8 cellular contexts compared by ENCODE assay signal in the genomic region with DNA sequence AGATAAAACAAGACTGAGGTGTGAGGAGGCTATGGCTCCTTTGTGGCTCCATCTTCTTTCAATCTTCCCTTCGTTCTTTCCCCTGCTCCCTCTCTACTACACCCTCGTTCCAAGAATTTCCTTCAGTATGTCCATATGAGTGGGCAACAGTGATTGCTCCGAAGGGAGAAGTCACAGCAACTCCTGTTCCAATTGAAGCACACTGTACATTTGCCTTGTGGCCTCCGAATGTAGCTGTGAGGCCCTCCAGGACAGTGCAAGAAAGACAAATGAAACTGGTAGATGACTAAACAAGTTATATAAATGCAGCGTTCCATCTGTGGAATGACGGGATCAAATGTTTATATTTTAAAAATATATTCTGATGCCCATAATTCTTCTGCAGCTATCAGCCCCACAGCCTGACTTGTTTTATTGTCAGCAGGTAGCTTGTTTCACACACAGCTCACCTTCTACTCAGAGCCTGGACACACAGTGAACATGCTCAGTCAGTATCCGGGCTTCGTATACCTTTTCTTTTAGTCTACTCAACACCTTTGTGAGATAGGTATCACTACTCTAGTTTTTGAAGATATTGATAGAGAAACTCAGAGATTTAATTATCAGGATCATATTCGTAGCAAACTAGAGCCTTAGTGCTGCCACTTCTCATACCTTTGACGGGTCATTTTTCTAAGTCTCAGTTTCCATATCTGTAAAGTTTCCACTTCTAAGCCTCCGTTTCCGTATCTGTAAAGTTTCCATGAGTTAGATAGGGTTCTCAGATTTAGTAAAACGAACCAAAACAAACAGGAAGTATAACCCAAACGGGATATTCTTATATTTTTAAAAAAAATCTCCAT. TPM values are rescaled to one million over a fixed set of nuclear protein-coding genes. Genes with fewer than 3 reads are reported as not detected.
DNase-seq lines count a peak whose midpoint lies in the region; ATAC-seq and TF ChIP-seq lines count a peak whose summit lies in the region.

No MANE protein-coding gene starts in this region.

- TF ChIP-seq CTCF in liver (IDR thresholded peaks at IDR 0.05; ENCODE audit: low read depth, low read length, missing input control) = no peak
- TF ChIP-seq CTCF in upper lobe of left lung (IDR thresholded peaks at IDR 0.05) = no peak

- TF ChIP-seq POLR2A in upper lobe of left lung (IDR thresholded peaks at IDR 0.05) = no peak

- H4K20me1 ChIP-seq in BLaER1 treated with 17β-estradiol and CSF1 and Interleukin-3, amounts not matched to agents 10 nM and 100 nM = peaks cover 0 to 18% (median 10%) of the 10 kb centered on the region in 11 experiments; a peak in 8 of 22 replicates

- H3K4me1 ChIP-seq in BLaER1 treated with 17β-estradiol and CSF1 and Interleukin-3, amounts not matched to agents 10 nM and 100 nM = peaks cover 18 to 34% (median 28%) of the 10 kb centered on the region in 10 experiments
- H3K4me1 ChIP-seq in liver (ENCODE audit: control insufficient read depth in 4 of 4, insufficient read depth in 4 of 4, low read length in 3 of 4) (peaks cover 7 to 26% (median 16%) of the 10 kb centered on the region in 4 donors), upper lobe of left lung (peaks cover 0 to 16% (median 6%) of the 10 kb centered on the region in 4 donors)

- H3K4me3 ChIP-seq in BLaER1 treated with 17β-estradiol and CSF1 and Interleukin-3, amounts not matched to agents 10 nM and 100 nM = peak overlapping the region; percentile 46 to 96 (median 60)
- H3K4me3 ChIP-seq in liver (ENCODE audit: low read depth in 1 of 3, low read length in 3 of 3) (peak overlapping the region; percentile 52 to 94 (median 87)), upper lobe of left lung (peak overlapping the region in 3 of 4 donors; percentile 79 to 95 (median 81))

- WGBS in liver = 71% methylated on average over 14 of the region's 14 CpGs
- WGBS in upper lobe of left lung, 2 donors = 64% methylated on average over 14 of the region's 14 CpGs

- peaks cover 26% of the 10 kb centered on the region for H3K4me1 Mint-ChIP-seq in activated CD4-positive, alpha-beta memory T cell treated with anti-CD3 and anti-CD28 coated beads, Interleukin-2, amount 10 ng/mL, durations not matched to agents 7 days and 5 days

- H3K9me3 Mint-ChIP-seq in activated CD4-positive, alpha-beta memory T cell treated with anti-CD3 and anti-CD28 coated beads, Interleukin-2, amount 10 ng/mL, durations not matched to agents 7 days and 5 days = peaks cover 10% of the 10 kb centered on the region

- no peaks in the 10 kb centered on the region for H3K36me3 ChIP-seq in BLaER1 treated with 17β-estradiol and CSF1 and Interleukin-3, amounts not matched to agents 10 nM and 100 nM
- H3K36me3 ChIP-seq in liver (ENCODE audit: control insufficient read depth in 4 of 4, insufficient read depth in 3 of 4, low read depth in 1 of 4, low read length in 3 of 4) = no peaks in the 10 kb centered on the region
- H3K36me3 ChIP-seq in upper lobe of left lung = no peaks in the 10 kb centered on the region

- no peak for TF ChIP-seq EP300 in upper lobe of left lung (IDR thresholded peaks at IDR 0.05)

- H3K4me3 Mint-ChIP-seq in activated CD4-positive, alpha-beta memory T cell treated with anti-CD3 and anti-CD28 coated beads, Interleukin-2, amount 10 ng/mL, durations not matched to agents 7 days and 5 days = peak overlapping the region; percentile 92

- peak; percentile 12 for ATAC-seq in GM21576 (IDR thresholded peaks at IDR 0.05; ENCODE audit: unreplicated experiment)
- no peak for ATAC-seq in upper lobe of left lung (ENCODE audit: low FRiP score in 2 of 2)
- ATAC-seq in HG03460 (IDR thresholded peaks at IDR 0.05; ENCODE audit: unreplicated experiment) = no peak
- no peak for ATAC-seq in GM21737 (IDR thresholded peaks at IDR 0.05; ENCODE audit: unreplicated experiment)

- no peak for TF ChIP-seq RAD21 in liver (IDR thresholded peaks at IDR 0.05)

- CTCF ChIA-PET in activated CD4-positive, alpha-beta memory T cell treated with anti-CD3 and anti-CD28 coated beads, Interleukin-2, amount 10 ng/mL, durations not matched to agents 7 days and 5 days (lab: Charles Lee) = no interaction called here

- POLR2A ChIA-PET in activated CD4-positive, alpha-beta memory T cell treated with anti-CD3 and anti-CD28 coated beads, Interleukin-2, amount 10 ng/mL, durations not matched to agents 7 days and 5 days (lab: Charles Lee) = interaction anchor here (0.6 to 1.4 kb wide), 7 partner anchors 49 to 910 kb away, joined by 3 to 7 read pairs (median 3); a partner anchor contains a TSS

- peak; percentile 23 for DNase-seq in activated CD4-positive, alpha-beta memory T cell treated with anti-CD3 and anti-CD28 coated beads, Interleukin-2, amount 10 ng/mL, durations not matched to agents 7 days and 5 days
- DNase-seq in upper lobe of left lung (no peak), NCI-H1694 (lab: John Stamatoyannopoulos, UW) (no peak)

- peak overlapping the region; percentile 49 to 82 (median 73) for H3K4me2 ChIP-seq in BLaER1 treated with 17β-estradiol and CSF1 and Interleukin-3, amounts not matched to agents 10 nM and 100 nM

- H3K9me3 ChIP-seq in BLaER1 treated with 17β-estradiol and CSF1 and Interleukin-3, amounts not matched to agents 10 nM and 100 nM (replicated peaks in 1 of 11) = peaks cover 10 to 27% (median 16%) of the 10 kb centered on the region in 11 experiments; a peak in 17 of 22 replicates
- H3K9me3 ChIP-seq in liver (ENCODE audit: control insufficient read depth in 4 of 4, low read length in 3 of 4) (peaks cover 0 to 3% (median 0%) of the 10 kb centered on the region in 4 donors), upper lobe of left lung (no peaks in the 10 kb centered on the region)

- H3K27ac ChIP-seq in BLaER1 treated with 17β-estradiol and CSF1 and Interleukin-3, amounts not matched to agents 10 nM and 100 nM = peak overlapping the region; percentile 75 to 96 (median 86); a peak in 21 of 22 replicates
- peak overlapping the region; percentile 99 to 100 for H3K27ac ChIP-seq in liver (ENCODE audit: low read depth in 1 of 2, low read length in 2 of 2)
- H3K27ac ChIP-seq in upper lobe of left lung = peak overlapping the region; percentile 94 to 99 (median 98)

- H3K27me3 Mint-ChIP-seq in activated CD4-positive, alpha-beta memory T cell treated with anti-CD3 and anti-CD28 coated beads, Interleukin-2, amount 10 ng/mL, durations not matched to agents 7 days and 5 days = no peaks in the 10 kb centered on the region

- H3K36me3 Mint-ChIP-seq in activated CD4-positive, alpha-beta memory T cell treated with anti-CD3 and anti-CD28 coated beads, Interleukin-2, amount 10 ng/mL, durations not matched to agents 7 days and 5 days (ENCODE audit: low read depth) = peaks cover 36% of the 10 kb centered on the region

- H3K27me3 ChIP-seq in BLaER1 treated with 17β-estradiol and CSF1 and Interleukin-3, amounts not matched to agents 10 nM and 100 nM = no peaks in the 10 kb centered on the region
- H3K27me3 ChIP-seq in liver (ENCODE audit: control insufficient read depth in 4 of 4, insufficient read depth in 4 of 4, low read length in 3 of 4) = no peaks in the 10 kb centered on the region
- H3K27me3 ChIP-seq in upper lobe of left lung = no peaks in the 10 kb centered on the region

- peak overlapping the region; percentile 99 for H3K27ac Mint-ChIP-seq in activated CD4-positive, alpha-beta memory T cell treated with anti-CD3 and anti-CD28 coated beads, Interleukin-2, amount 10 ng/mL, durations not matched to agents 7 days and 5 days

- peak overlapping the region; percentile 72 to 97 (median 78) for H3K9ac ChIP-seq in BLaER1 treated with 17β-estradiol and CSF1 and Interleukin-3, amounts not matched to agents 10 nM and 100 nM
- peak overlapping the region; percentile 73 to 81 for H3K9ac ChIP-seq in liver (ENCODE audit: low read depth in 1 of 2, low read length in 2 of 2)

TF ChIP-seq in liver, 16 proteins besides CTCF, POLR2A, EP300 and RAD21:
- TF ChIP-seq, protein P1, sequence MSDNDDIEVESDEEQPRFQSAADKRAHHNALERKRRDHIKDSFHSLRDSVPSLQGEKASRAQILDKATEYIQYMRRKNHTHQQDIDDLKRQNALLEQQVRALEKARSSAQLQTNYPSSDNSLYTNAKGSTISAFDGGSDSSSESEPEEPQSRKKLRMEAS (IDR thresholded peaks at IDR 0.05) = no peak
- TF ChIP-seq YY1 (IDR thresholded peaks at IDR 0.05) (no peak), RXRA (IDR thresholded peaks at IDR 0.05) (no peak)

RNA-seq across cellular contexts. Expression of a gene that starts 1.2 kb away (rescaled TPM):
- total RNA-seq in activated CD4-positive, alpha-beta memory T cell treated with anti-CD3 and anti-CD28 coated beads, Interleukin-2, amount 10 ng/mL, durations not matched to agents 7 days and 5 days = 10 to 100 TPM; 60.8 to 62.0 TPM
- 10 to 100 TPM; 23.8 to 27.5 TPM for total RNA-seq in liver
- polyA plus RNA-seq in liver = 10 to 100 TPM in 1 of 2 donors, 1 to 10 TPM in 1; 6.4 to 18.6 TPM
- total RNA-seq in upper lobe of left lung = 10 to 100 TPM; 24.6 to 47.1 (median 32.6) TPM
